Comparison of ENCODE assay signal across 8 cellular contexts in genomic region chr19:14091885-14092462, GRCh38. TPM values are rescaled to one million over a fixed set of nuclear protein-coding genes. Genes with fewer than 3 reads are reported as not detected.
DNase-seq lines count a peak whose midpoint lies in the region; ATAC-seq, FAIRE-seq and TF ChIP-seq lines count a peak whose summit lies in the region.
"Had no signal": no experiment of that assay in that cellular context is flagged by ENCODE, and none has a peak within 500 bp of the region (broad histone marks: within the 10 kb centered on the region; RNA-seq: fewer than 3 reads in every experiment).

No MANE protein-coding gene starts in this region.

- H3K4me1 ChIP-seq in pancreas = peaks cover 0 to 3% (median 0%) of the 10 kb centered on the region in 3 donors

- H3K9me3 Mint-ChIP-seq in chondrocyte (ENCODE audit: low read depth) = peaks cover 8% of the 10 kb centered on the region

- no peak for FAIRE-seq in pancreas (lab: Jason Lieb, UNC)

- no peaks in the 10 kb centered on the region for H3K36me3 ChIP-seq in pancreas

- WGBS in pancreas, 2 donors = 27 to 29% methylated on average over 14 of the region's 14 CpGs

- TF ChIP-seq CTCF in GM12874 (IDR thresholded peaks at IDR 0.05; ENCODE audit: insufficient read depth, low read depth, low read length) (peak; percentile 35), chondrocyte (IDR thresholded peaks at IDR 0.05) (no peak), pancreas (IDR thresholded peaks at IDR 0.05) (no peak)

- peak overlapping the region; percentile 95 for H3K4me3 Mint-ChIP-seq in chondrocyte (ENCODE audit: unreplicated experiment)

- H3K4me3 ChIP-seq in pancreas = peak overlapping the region in 3 of 4 donors; percentile 79 to 90 (median 83)

- peaks cover 14% of the 10 kb centered on the region for H3K36me3 Mint-ChIP-seq in chondrocyte (ENCODE audit: low read depth)

- peaks cover 19% of the 10 kb centered on the region for H3K4me1 Mint-ChIP-seq in chondrocyte (ENCODE audit: low read depth)

- intact Hi-C loops in pancreas (cut with DNase I) = no loop called here

- H3K27ac ChIP-seq in pancreas = peak overlapping the region in 2 of 4 donors; percentile 91 to 94

- DNase-seq in chondrocyte (ENCODE audit: low spot score) (no peak), pancreas (peak in 2 of 6 donors; percentile 29 to 57)
- DNase-seq in central memory CD4-positive, alpha-beta T cell = no peak

- no peaks in the 10 kb centered on the region for H3K9me3 ChIP-seq in pancreas

- H3K27me3 Mint-ChIP-seq in chondrocyte (ENCODE audit: low read depth) = no peaks in the 10 kb centered on the region

- peak overlapping the region; percentile 98 for H3K27ac Mint-ChIP-seq in chondrocyte (ENCODE audit: unreplicated experiment)

- no peaks in the 10 kb centered on the region for H3K27me3 ChIP-seq in pancreas

- ATAC-seq in HG03571 (IDR thresholded peaks at IDR 0.05; ENCODE audit: unreplicated experiment) (peak; percentile 2), pancreas (peak in 1 of 4 donors; percentile 3), GM18519 (IDR thresholded peaks at IDR 0.05; ENCODE audit: low FRiP score, unreplicated experiment) (no peak)

RNA-seq across cellular contexts. Expression of gene SAMD1, which starts 1.4 kb away (rescaled TPM):
- total RNA-seq in chondrocyte (41.8 to 48.8 TPM (median 42.5 TPM) in 3 replicates), pancreas (10 to 100 TPM in 4 of 6 donors, 1 to 10 TPM in 2; 7.9 to 24.3 (median 15.1) TPM)
- 10 to 100 TPM; 17.2 TPM for polyA plus RNA-seq in pancreas

RNA-seq across cellular contexts. Expression of gene C19orf67, which starts 6.4 kb away (rescaled TPM):
- total RNA-seq in chondrocyte = not detected in 3 replicates
- total RNA-seq in pancreas = not detected
- polyA plus RNA-seq in pancreas = not detected
- total RNA-seq: urinary bladder had no signal
- polyA plus RNA-seq: urinary bladder had no signal

RNA-seq across cellular contexts. Expression of gene MISP3, which starts 19.4 kb away (rescaled TPM):
- 1.00 to 3.7 TPM (median 2.0 TPM) in 3 replicates for total RNA-seq in chondrocyte
- total RNA-seq in pancreas = 1 to 10 TPM; 6.4 to 9.4 (median 7.4) TPM
- polyA plus RNA-seq in pancreas = 10 to 100 TPM; 13.3 to 21.4 TPM

RNA-seq across cellular contexts. Expression of gene PRKACA, which starts 25.6 kb away (rescaled TPM):
- total RNA-seq in chondrocyte (81.4 to 103 TPM (median 88.2 TPM) in 3 replicates), pancreas (10 to 100 TPM; 25.3 to 42.9 (median 35.5) TPM)
- 10 to 100 TPM; 27.5 to 28.2 TPM for polyA plus RNA-seq in pancreas

RNA-seq across cellular contexts. Expression of gene PALM3, which starts 30.1 kb away (rescaled TPM):
- total RNA-seq in chondrocyte (0.82 to 0.95 TPM (median 0.92 TPM) in 3 replicates), pancreas (10 to 100 TPM in 5 of 6 donors, 1 to 10 TPM in 1; 5.6 to 21.2 (median 15.9) TPM)
- 100 to 1,000 TPM in 1 of 2 donors, 10 to 100 TPM in 1; 61.9 to 155 TPM for polyA plus RNA-seq in pancreas
- total RNA-seq: T-helper 1 cell treated with Interleukin-12 subunit alpha and Interleukin-12 subunit beta and Interleukin-4 antibody, amounts not matched to agents 30 ng/mL and 1 ng/mL, for 36 hours had no signal
